Comparison of ENCODE assay signal across 15 cellular contexts in the genomic region with DNA sequence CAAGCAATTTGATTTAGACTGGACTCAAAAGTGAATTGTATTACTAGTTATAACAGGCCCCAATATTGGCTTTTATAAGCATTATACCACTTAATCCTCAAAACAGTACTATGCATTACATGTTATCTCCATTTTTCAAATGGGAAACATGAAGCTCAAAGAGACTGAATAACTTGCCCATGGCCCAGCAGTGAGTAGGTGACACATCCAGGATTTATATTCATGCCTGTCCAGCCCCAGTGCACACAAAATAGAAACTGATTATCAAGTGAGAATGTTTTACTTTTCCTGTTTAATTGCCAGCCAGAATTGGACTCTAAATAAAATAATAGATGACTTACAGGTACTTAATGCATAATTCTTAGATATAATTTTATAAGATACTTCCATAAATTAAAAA.
DNase-seq lines count a peak whose midpoint lies in the region; ATAC-seq and TF ChIP-seq lines count a peak whose summit lies in the region.
"Had no signal": no experiment of that assay in that cellular context is flagged by ENCODE, and none has a peak within 500 bp of the region (broad histone marks: within the 10 kb centered on the region; RNA-seq: fewer than 3 reads in every experiment).

No MANE protein-coding gene starts in this region.

- no peaks in the 10 kb centered on the region for H3K9me3 Mint-ChIP-seq in activated CD4-positive, alpha-beta T cell treated with anti-CD3 and anti-CD28 coated beads, Interleukin-2, amount 10 ng/mL, durations not matched to agents 24 days and 14 days
- no peaks in the 10 kb centered on the region for H3K9me3 Mint-ChIP-seq in T-helper 2 cell treated with Interferon-gamma antibody and Interleukin-4, amounts not matched to agents 5 μg/mL and 100 μg/mL, for 36 hours
- no peaks in the 10 kb centered on the region for H3K9me3 Mint-ChIP-seq in stimulated activated effector memory CD8-positive, alpha-beta T cell treated with anti-CD3 and anti-CD28 coated beads, Interleukin-12 subunit alpha, Interleukin-12 subunit beta, amount 100 ng/mL, for 72 hours
- H3K9me3 Mint-ChIP-seq in GM23338: no peaks in the 10 kb centered on the region
- H3K9me3 Mint-ChIP-seq: H9 had no signal

- H2AFZ ChIP-seq in GM23338: no peak overlapping the region

- no peak overlapping the region for H3K4me2 ChIP-seq in GM23338
- H3K4me2 ChIP-seq: A549 had no signal

- H3K4me3 Mint-ChIP-seq in activated CD4-positive, alpha-beta T cell treated with anti-CD3 and anti-CD28 coated beads, Interleukin-2, amount 10 ng/mL, durations not matched to agents 24 days and 14 days: peak overlapping the region; percentile 10
- no peak overlapping the region for H3K4me3 Mint-ChIP-seq in T-helper 2 cell treated with Interferon-gamma antibody and Interleukin-4, amounts not matched to agents 5 μg/mL and 100 μg/mL, for 36 hours
- peak overlapping the region; percentile 59 for H3K4me3 Mint-ChIP-seq in stimulated activated effector memory CD8-positive, alpha-beta T cell treated with anti-CD3 and anti-CD28 coated beads, Interleukin-12 subunit alpha, Interleukin-12 subunit beta, amount 100 ng/mL, for 72 hours
- H3K4me3 Mint-ChIP-seq in GM23338: no peak overlapping the region
- H3K4me3 Mint-ChIP-seq: H9 had no signal

- no peak for DNase-seq in activated CD4-positive, alpha-beta T cell treated with anti-CD3 and anti-CD28 coated beads, Interleukin-2, amount 10 ng/mL, durations not matched to agents 24 days and 14 days
- DNase-seq in activated CD4-positive, alpha-beta T cell treated with anti-CD3 and anti-CD28 coated beads for 4 hours: no peak
- no peak for DNase-seq in T-helper 2 cell treated with Interferon-gamma antibody and Interleukin-4, amounts not matched to agents 5 μg/mL and 100 μg/mL, for 36 hours (ENCODE audit: low spot score)
- no peak for DNase-seq in heart right ventricle
- no peak for DNase-seq in stimulated activated effector memory CD8-positive, alpha-beta T cell treated with anti-CD3 and anti-CD28 coated beads, Interleukin-12 subunit alpha, Interleukin-12 subunit beta, amount 100 ng/mL, for 72 hours (ENCODE audit: low spot score in 2 of 2)
- DNase-seq in NOMO-1 (lab: John Stamatoyannopoulos, UW; ENCODE audit: unreplicated experiment in 2 of 2): no peak
- no peak for DNase-seq in stimulated activated CD4-positive, alpha-beta T cell treated with anti-CD3 and anti-CD28 coated beads, Interleukin-4, amount 100 ng/mL, for 24 hours
- no peak for DNase-seq in GM23338 (ENCODE audit: low spot score)
- DNase-seq: activated CD4-positive, alpha-beta T cell treated with anti-CD3 and anti-CD28 coated beads, Interleukin-2, amount 50 U/mL, for 4 hours; Caco-2; foreskin fibroblast; H9; stimulated activated naive CD8-positive, alpha-beta T cell treated with anti-CD3 and anti-CD28 coated beads, Interleukin-15, Interleukin-2, amounts not matched to agents 100 U/mL and 50 U/mL, for 24 hours had no signal

- peak in 2 of 8 donors; percentile 38 to 50 for ATAC-seq in heart right ventricle
- no peak for ATAC-seq in stimulated activated effector memory CD8-positive, alpha-beta T cell treated with anti-CD3 and anti-CD28 coated beads, Interleukin-12 subunit alpha, Interleukin-12 subunit beta, amount 100 ng/mL, for 72 hours
- no peak for ATAC-seq in GM23338
- ATAC-seq: A549 had no signal

- H3K4me1 ChIP-seq in heart right ventricle: peaks cover 0 to 90% (median 52%) of the 10 kb centered on the region in 9 donors
- 0 out of 2 replicates have a peak, but pooled peaks cover 3% of the 10 kb centered on the region for H3K4me1 ChIP-seq in GM23338 (ENCODE audit: insufficient read depth)
- H3K4me1 ChIP-seq: Caco-2 had no signal

- TF ChIP-seq CTCF in heart right ventricle (IDR thresholded peaks at IDR 0.05) (no peak), GM23338 (conservative IDR thresholded peaks at IDR 0.05; ENCODE audit: low read depth in 2 of 2) (no peak)

- H3K79me2 ChIP-seq in GM23338 (replicated peaks; ENCODE audit: insufficient read depth): no peaks in the 10 kb centered on the region

- peak overlapping the region; percentile 53 to 92 (median 74) for H3K27ac ChIP-seq in heart right ventricle
- H3K27ac ChIP-seq in GM23338 (ENCODE audit: low read depth): no peak overlapping the region
- H3K27ac ChIP-seq: A549, cardiac muscle cell had no signal

- H3F3A ChIP-seq in GM23338 (replicated peaks; ENCODE audit: low read depth): no peaks in the 10 kb centered on the region

- intact Hi-C loops in activated CD4-positive, alpha-beta T cell treated with anti-CD3 and anti-CD28 coated beads, Interleukin-2, amount 10 ng/mL, durations not matched to agents 24 days and 14 days (cut with micrococcal nuclease): loop anchor here (5.0 kb wide), 4 partner anchors 84 to 426 kb away; a partner anchor contains a TSS
- intact Hi-C loops in heart right ventricle (cut with DNase I): loop anchor here in 2 of 10 donors (5.0 kb wide), 2 partner anchors 66 to 81 kb away; a partner anchor contains a TSS

- H3K27me3 Mint-ChIP-seq in activated CD4-positive, alpha-beta T cell treated with anti-CD3 and anti-CD28 coated beads, Interleukin-2, amount 10 ng/mL, durations not matched to agents 24 days and 14 days: no peaks in the 10 kb centered on the region
- H3K27me3 Mint-ChIP-seq in T-helper 2 cell treated with Interferon-gamma antibody and Interleukin-4, amounts not matched to agents 5 μg/mL and 100 μg/mL, for 36 hours (ENCODE audit: low read depth): peaks cover under 1% of the 10 kb centered on the region
- H3K27me3 Mint-ChIP-seq in GM23338 (ENCODE audit: insufficient read depth, low read depth, poor library complexity): peaks cover 7% of the 10 kb centered on the region

- H3K4me3 ChIP-seq in heart right ventricle: no peak overlapping the region
- H3K4me3 ChIP-seq in GM23338: no peak overlapping the region
- H3K4me3 ChIP-seq: A549, cardiac muscle cell had no signal

- H3K27me3 ChIP-seq in heart right ventricle (no peaks in the 10 kb centered on the region), GM23338 (ENCODE audit: insufficient read depth) (0 out of 2 replicates have a peak, but pooled peaks cover 2% of the 10 kb centered on the region)

- H3K36me3 ChIP-seq in heart right ventricle (peaks cover 0 to 61% (median 0%) of the 10 kb centered on the region in 9 donors), GM23338 (ENCODE audit: insufficient read depth) (no peaks in the 10 kb centered on the region)
- H3K36me3 ChIP-seq: cardiac muscle cell had no signal

- H3K27ac Mint-ChIP-seq in activated CD4-positive, alpha-beta T cell treated with anti-CD3 and anti-CD28 coated beads, Interleukin-2, amount 10 ng/mL, durations not matched to agents 24 days and 14 days: peak overlapping the region; percentile 94
- peak overlapping the region; percentile 84 for H3K27ac Mint-ChIP-seq in T-helper 2 cell treated with Interferon-gamma antibody and Interleukin-4, amounts not matched to agents 5 μg/mL and 100 μg/mL, for 36 hours
- H3K27ac Mint-ChIP-seq in stimulated activated effector memory CD8-positive, alpha-beta T cell treated with anti-CD3 and anti-CD28 coated beads, Interleukin-12 subunit alpha, Interleukin-12 subunit beta, amount 100 ng/mL, for 72 hours: peak overlapping the region; percentile 99
- no peak overlapping the region for H3K27ac Mint-ChIP-seq in GM23338
- H3K27ac Mint-ChIP-seq: H9 had no signal

- H4K20me1 ChIP-seq in GM23338 (replicated peaks; ENCODE audit: insufficient read depth): peaks cover 3% of the 10 kb centered on the region; the same call in 1 of the 2 replicates

- H3K9me2 ChIP-seq in GM23338 (ENCODE audit: insufficient read depth): no peaks in the 10 kb centered on the region

- peaks cover 24% of the 10 kb centered on the region for H3K36me3 Mint-ChIP-seq in activated CD4-positive, alpha-beta T cell treated with anti-CD3 and anti-CD28 coated beads, Interleukin-2, amount 10 ng/mL, durations not matched to agents 24 days and 14 days (ENCODE audit: low read depth)
- H3K36me3 Mint-ChIP-seq in T-helper 2 cell treated with Interferon-gamma antibody and Interleukin-4, amounts not matched to agents 5 μg/mL and 100 μg/mL, for 36 hours (ENCODE audit: low read depth): peaks cover 39% of the 10 kb centered on the region
- H3K36me3 Mint-ChIP-seq in stimulated activated effector memory CD8-positive, alpha-beta T cell treated with anti-CD3 and anti-CD28 coated beads, Interleukin-12 subunit alpha, Interleukin-12 subunit beta, amount 100 ng/mL, for 72 hours: peaks cover 37% of the 10 kb centered on the region
- H3K36me3 Mint-ChIP-seq in GM23338 (ENCODE audit: low read depth): no peaks in the 10 kb centered on the region

- H3K4me1 Mint-ChIP-seq in activated CD4-positive, alpha-beta T cell treated with anti-CD3 and anti-CD28 coated beads, Interleukin-2, amount 10 ng/mL, durations not matched to agents 24 days and 14 days: peaks cover 29% of the 10 kb centered on the region
- peaks cover 27% of the 10 kb centered on the region for H3K4me1 Mint-ChIP-seq in T-helper 2 cell treated with Interferon-gamma antibody and Interleukin-4, amounts not matched to agents 5 μg/mL and 100 μg/mL, for 36 hours (ENCODE audit: low read depth)
- H3K4me1 Mint-ChIP-seq in stimulated activated effector memory CD8-positive, alpha-beta T cell treated with anti-CD3 and anti-CD28 coated beads, Interleukin-12 subunit alpha, Interleukin-12 subunit beta, amount 100 ng/mL, for 72 hours: peaks cover 67% of the 10 kb centered on the region
- peaks cover 2% of the 10 kb centered on the region for H3K4me1 Mint-ChIP-seq in GM23338

- no peaks in the 10 kb centered on the region for H3K9me3 ChIP-seq in heart right ventricle
- H3K9me3 ChIP-seq: A549, Caco-2 had no signal

TF ChIP-seq in GM23338, 12 proteins besides CTCF, POLR2A, EP300 and RAD21 (continues in another document):
- no peak for TF ChIP-seq STAT1 (IDR thresholded peaks at IDR 0.05; ENCODE audit: unreplicated experiment)

Comparison
In these comparisons a context has a peak if more than half of its experiments do, and no peak if none do; other contexts are left out.
1. H3K4me3 Mint-ChIP-seq: peak in activated CD4-positive, alpha-beta T cell treated with anti-CD3 and anti-CD28 coated beads, Interleukin-2, amount 10 ng/mL, durations not matched to agents 24 days and 14 days (single experiment) and stimulated activated effector memory CD8-positive, alpha-beta T cell treated with anti-CD3 and anti-CD28 coated beads, Interleukin-12 subunit alpha, Interleukin-12 subunit beta, amount 100 ng/mL, for 72 hours (single experiment); none in T-helper 2 cell treated with Interferon-gamma antibody and Interleukin-4, amounts not matched to agents 5 μg/mL and 100 μg/mL, for 36 hours (single experiment) and GM23338 (single experiment).